Comparison of ENCODE assay signal across 1 cellular context in genomic region chr5:139403787-139404483, GRCh38.
TF ChIP-seq lines count a peak whose summit lies in the region.

TSS of gene SPATA24 (minus strand) at chr5:139404089. CDS start at chr5:139404060, 29 bp downstream.

TF ChIP-seq in K562, 482 proteins besides CTCF, POLR2A, EP300 and RAD21 (continued from another document):
- TF ChIP-seq MAX (CRISPR knock-in tag; IDR thresholded peaks at IDR 0.05): peak; percentile 93
- peak; percentile 81 for TF ChIP-seq ELF1 (tag; IDR thresholded peaks at IDR 0.05)
- TF ChIP-seq DEAF1 (CRISPR knock-in tag; IDR thresholded peaks at IDR 0.05): no peak
- TF ChIP-seq NEUROD1 (IDR thresholded peaks at IDR 0.05; ENCODE audit: borderline replicate concordance, low read depth, low read length, partially characterized antibody): peak; percentile 91
- TF ChIP-seq ZBTB17 (CRISPR knock-in tag; IDR thresholded peaks at IDR 0.05): peak; percentile 36; the same call in 1 of the 2 replicates
- peak; percentile 99 for TF ChIP-seq CC2D1A (IDR thresholded peaks at IDR 0.05)
- TF ChIP-seq MAZ (CRISPR knock-in tag; conservative IDR thresholded peaks at IDR 0.05 in 1 of 2, IDR thresholded peaks at IDR 0.05 in 1 of 2): peak; percentile 87 to 93
- TF ChIP-seq HOMEZ (CRISPR knock-in tag; IDR thresholded peaks at IDR 0.05): 0 out of 2 replicates have a peak, but pooled peaks have one; percentile 26
- TF ChIP-seq EGR1 (conservative IDR thresholded peaks at IDR 0.05): peak; percentile 100
- peak; percentile 67 for TF ChIP-seq DACH1 (IDR thresholded peaks at IDR 0.05; ENCODE audit: partially characterized antibody)
- TF ChIP-seq NR2C1 (IDR thresholded peaks at IDR 0.05): no peak
- TF ChIP-seq NR2C1 (tag; IDR thresholded peaks at IDR 0.05): peak; percentile 23; the same call in 1 of the 2 replicates
- TF ChIP-seq GTF2F1 (IDR thresholded peaks at IDR 0.05; ENCODE audit: low read depth, low read length): no peak
- TF ChIP-seq YY1 (IDR thresholded peaks at IDR 0.05; ENCODE audit: borderline replicate concordance in 1 of 3, control insufficient read depth in 1 of 3, extremely low read depth in 1 of 3, insufficient read depth in 3 of 3, insufficient read length in 1 of 3, insufficient replicate concordance in 2 of 3, low read depth in 1 of 3, low read length in 2 of 3): peak; percentile 80 to 96 (median 96)
- TF ChIP-seq LCOR (CRISPR knock-in tag; IDR thresholded peaks at IDR 0.05): peak; percentile 82; the same call in 1 of the 2 replicates
- TF ChIP-seq PHB2 (IDR thresholded peaks at IDR 0.05; ENCODE audit: low read depth): no peak
- TF ChIP-seq DMBX1 (CRISPR knock-in tag; IDR thresholded peaks at IDR 0.05; ENCODE audit: borderline replicate concordance): no peak
- peak; percentile 97 for TF ChIP-seq RFX1 (IDR thresholded peaks at IDR 0.05)
- TF ChIP-seq CTCFL (IDR thresholded peaks at IDR 0.05; ENCODE audit: borderline replicate concordance, insufficient read depth, low read depth, low read length, poor library complexity, severe bottlenecking): no peak
- peak; percentile 78 for TF ChIP-seq GABPB1 (CRISPR knock-in tag; IDR thresholded peaks at IDR 0.05)
- peak; percentile 94 for TF ChIP-seq HDAC2 (IDR thresholded peaks at IDR 0.05)
- peak; percentile 47 to 57 for TF ChIP-seq NRF1 (conservative IDR thresholded peaks at IDR 0.05 in 1 of 2, IDR thresholded peaks at IDR 0.05 in 1 of 2)
- TF ChIP-seq ASH1L (IDR thresholded peaks at IDR 0.05; ENCODE audit: borderline replicate concordance, low read depth, partially characterized antibody): peak; percentile 38
- peak; percentile 55 for TF ChIP-seq ATF4 (CRISPR knock-in tag; IDR thresholded peaks at IDR 0.05)
- 0 out of 4 replicates have a peak, but pooled peaks of 1 of the 2 experiments have one; percentile 81 for TF ChIP-seq TEAD1 (CRISPR knock-in tag; IDR thresholded peaks at IDR 0.05)
- no peak for TF ChIP-seq HNRNPLL (IDR thresholded peaks at IDR 0.05; ENCODE audit: low read depth, low read length, poor library complexity, severe bottlenecking)
TF ChIP-seq in K562: peak in this region for 113.
